ENCODE assay signal across 4 cellular contexts in genomic region chr1:897951-898350, GRCh38. TPM values are rescaled to one million over a fixed set of nuclear protein-coding genes. Genes with fewer than 3 reads are reported as not detected.
"Had no signal": no experiment of that assay in that cellular context is flagged by ENCODE, and none has a peak within 500 bp of the region (broad histone marks: within the 10 kb centered on the region; RNA-seq: fewer than 3 reads in every experiment).

No MANE protein-coding gene starts in this region.

RNA-seq across cellular contexts. Expression of gene SAMD11, which starts 25.8 kb away (rescaled TPM):
- total RNA-seq: lung microvascular endothelial cell; naive thymus-derived CD4-positive, alpha-beta T cell; natural killer cell treated with Interleukin-12 subunit alpha and Interleukin-12 subunit beta and Interleukin-15 and Interleukin-18, amount 100 ng/mL, for 72 hours; subcutaneous adipose tissue had no signal
